Comparison of ENCODE assay signal across 21 cellular contexts in the genomic region with DNA sequence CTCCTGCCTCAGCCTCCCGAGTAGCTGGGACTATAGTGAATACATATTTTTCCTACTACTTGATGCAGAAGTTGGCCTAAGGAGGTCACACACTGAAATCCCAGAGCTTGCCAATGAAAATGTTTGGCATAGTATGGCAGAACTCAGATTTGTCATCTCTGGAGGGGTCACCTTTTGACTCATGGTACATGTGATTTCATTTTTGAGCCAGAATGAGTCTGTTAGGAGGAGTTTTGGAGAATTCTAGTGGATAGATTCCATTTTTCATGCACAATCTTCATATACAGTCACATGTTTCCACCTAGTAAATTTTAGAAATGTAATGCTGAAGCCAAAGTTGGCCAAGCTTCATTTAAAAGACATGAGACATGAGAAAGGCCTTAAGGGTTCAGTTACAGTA.
DNase-seq lines count a peak whose midpoint lies in the region; ATAC-seq, FAIRE-seq and TF ChIP-seq lines count a peak whose summit lies in the region.
"Had no signal": no experiment of that assay in that cellular context is flagged by ENCODE, and none has a peak within 500 bp of the region (broad histone marks: within the 10 kb centered on the region; RNA-seq: fewer than 3 reads in every experiment).

No MANE protein-coding gene starts in this region.

- H3K4me2 ChIP-seq in astrocyte (ENCODE audit: low read length): no peak overlapping the region
- H3K4me2 ChIP-seq: BLaER1 treated with 17β-estradiol and CSF1 and Interleukin-3, amounts not matched to agents 10 nM and 100 nM; GM23338 had no signal

- no peak overlapping the region for H2AFZ ChIP-seq in astrocyte (ENCODE audit: low read depth, low read length)
- H2AFZ ChIP-seq: GM23338 had no signal

- H3K9me3 Mint-ChIP-seq in astrocyte (ENCODE audit: unreplicated experiment): no peaks in the 10 kb centered on the region
- H3K9me3 Mint-ChIP-seq: CD8-positive, alpha-beta memory T cell; GM23338 had no signal

- no peaks in the 10 kb centered on the region for H3K27me3 Mint-ChIP-seq in astrocyte (ENCODE audit: low read depth, unreplicated experiment)

- H3K79me2 ChIP-seq in astrocyte (ENCODE audit: insufficient read depth, low read length): no peaks in the 10 kb centered on the region

- H3K4me1 ChIP-seq in astrocyte (ENCODE audit: insufficient read depth, low read length): no peaks in the 10 kb centered on the region

- H3K27me3 ChIP-seq in astrocyte (ENCODE audit: insufficient read depth, low read length): no peaks in the 10 kb centered on the region
- H3K27me3 ChIP-seq in brain microvascular endothelial cell (replicated peaks): no peaks in the 10 kb centered on the region
- H3K27me3 ChIP-seq: BLaER1 treated with 17β-estradiol and CSF1 and Interleukin-3, amounts not matched to agents 10 nM and 100 nM had no signal

- DNase-seq in AG08396 (ENCODE audit: low spot score) (peak; percentile 4), astrocyte (ENCODE audit: low read depth) (peak; percentile 44), fibroblast of peridontal ligament (ENCODE audit: extremely low read depth) (peak; percentile 97), sciatic nerve (ENCODE audit: low spot score) (no peak), posterior vena cava (ENCODE audit: low spot score) (no peak), brain microvascular endothelial cell (no peak)
- DNase-seq: CD8-positive, alpha-beta memory T cell; DMS79 treated with DMSO at 0.1 percent for 48 hours; MV-4-11; NCI-H1417 treated with DMSO at 0.1 percent for 48 hours; NCI-H2029; NCI-H2171; NCI-H748 treated with DMSO at 0.1 percent for 48 hours; PC-3 had no signal

- TF ChIP-seq CTCF in astrocyte (IDR thresholded peaks at IDR 0.05; ENCODE audit: insufficient read depth, low read depth, low read length): no peak
- TF ChIP-seq CTCF in brain microvascular endothelial cell (IDR thresholded peaks at IDR 0.05; ENCODE audit: low read depth, low read length, missing control alignments): no peak

- intact Hi-C loops in sciatic nerve (cut with DNase I): no loop called here
- intact Hi-C loops in posterior vena cava (cut with DNase I): no loop called here

- H3K27ac ChIP-seq in astrocyte (ENCODE audit: low read depth, low read length): no peak overlapping the region
- H3K27ac ChIP-seq in brain microvascular endothelial cell: no peak overlapping the region
- H3K27ac ChIP-seq: 22Rv1; BLaER1 treated with 17β-estradiol and CSF1 and Interleukin-3, amounts not matched to agents 10 nM and 100 nM; RWPE1 had no signal

- no peaks in the 10 kb centered on the region for H3K36me3 Mint-ChIP-seq in astrocyte (ENCODE audit: low read depth, unreplicated experiment)
- H3K36me3 Mint-ChIP-seq: CD8-positive, alpha-beta memory T cell had no signal

- no peak for FAIRE-seq in astrocyte (lab: Jason Lieb, UNC)
- FAIRE-seq: D721Med had no signal

- no peak overlapping the region for H3K27ac Mint-ChIP-seq in astrocyte (ENCODE audit: unreplicated experiment)
- H3K27ac Mint-ChIP-seq: CD8-positive, alpha-beta memory T cell; GM23338 had no signal

- peaks cover 1% of the 10 kb centered on the region for H3K4me1 Mint-ChIP-seq in astrocyte (ENCODE audit: low read depth, unreplicated experiment)
- H3K4me1 Mint-ChIP-seq: CD8-positive, alpha-beta memory T cell had no signal

- H3K4me3 Mint-ChIP-seq in astrocyte (ENCODE audit: unreplicated experiment): no peak overlapping the region
- H3K4me3 Mint-ChIP-seq: CD8-positive, alpha-beta memory T cell; GM23338 had no signal

- H3K36me3 ChIP-seq in astrocyte (ENCODE audit: insufficient read depth, low read length) (no peaks in the 10 kb centered on the region), brain microvascular endothelial cell (replicated peaks) (no peaks in the 10 kb centered on the region)
- H3K36me3 ChIP-seq: BLaER1 treated with 17β-estradiol and CSF1 and Interleukin-3, amounts not matched to agents 10 nM and 100 nM had no signal

- H3K4me3 ChIP-seq in astrocyte (ENCODE audit: insufficient read depth, low read depth, low read length) (no peak overlapping the region), brain microvascular endothelial cell (ENCODE audit: low read depth, low read length) (no peak overlapping the region)
- H3K4me3 ChIP-seq: BLaER1 treated with 17β-estradiol and CSF1 and Interleukin-3, amounts not matched to agents 10 nM and 100 nM; GM23338 had no signal

- ATAC-seq in sciatic nerve: peak; percentile 29
- ATAC-seq in GM18909 (IDR thresholded peaks at IDR 0.05; ENCODE audit: poor library complexity, unreplicated experiment): no peak
- ATAC-seq in GM21360 (IDR thresholded peaks at IDR 0.05; ENCODE audit: unreplicated experiment): no peak
- ATAC-seq: GM23338, PC-3 had no signal

- in situ Hi-C loops in brain microvascular endothelial cell (cut with HindIII; ENCODE audit: low pct_ligation_motif_present, low sequenced_read_pairs): no loop called here

- H3K9ac ChIP-seq in astrocyte (ENCODE audit: low read length): no peak overlapping the region
- H3K9ac ChIP-seq: BLaER1 treated with 17β-estradiol and CSF1 and Interleukin-3, amounts not matched to agents 10 nM and 100 nM had no signal

- no peaks in the 10 kb centered on the region for H4K20me1 ChIP-seq in astrocyte (ENCODE audit: insufficient read depth, low read length)
- H4K20me1 ChIP-seq: BLaER1 treated with 17β-estradiol and CSF1 and Interleukin-3, amounts not matched to agents 10 nM and 100 nM had no signal

- no peaks in the 10 kb centered on the region for H3K9me3 ChIP-seq in astrocyte (ENCODE audit: insufficient read depth, low read depth, low read length)

Comparison
In these comparisons a context has a peak if more than half of its experiments do, and no peak if none do; other contexts are left out.
1. DNase-seq: peak in AG08396 (single experiment), astrocyte (single experiment) and fibroblast of peridontal ligament (single experiment); none in sciatic nerve (single experiment), posterior vena cava (single experiment) and brain microvascular endothelial cell (single experiment).